In the genomic region with DNA sequence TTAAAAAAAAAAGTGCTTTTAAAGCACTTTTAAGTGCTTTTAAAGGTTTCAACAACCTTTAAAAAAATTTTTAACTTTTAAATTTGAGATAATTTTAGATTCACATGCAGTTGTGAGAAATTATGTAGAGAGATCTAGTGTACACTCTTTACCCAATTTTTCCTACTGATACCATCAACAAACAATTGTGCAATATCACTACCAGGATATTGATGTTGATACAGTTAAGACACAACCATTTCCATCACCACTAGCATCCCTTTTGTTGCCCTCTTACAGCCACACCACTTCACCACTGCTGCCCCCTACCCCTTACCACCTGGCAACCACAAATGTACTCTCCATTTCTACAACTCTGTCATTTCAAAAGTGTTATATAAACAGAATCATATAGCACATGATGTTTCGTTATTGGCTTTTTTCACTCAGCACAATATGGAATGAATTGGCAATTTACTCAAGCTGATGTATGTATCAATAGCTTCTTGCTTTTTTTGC, we compare ENCODE assay signal across 41 cellular contexts. TPM values are rescaled to one million over a fixed set of nuclear protein-coding genes. Genes with fewer than 3 reads are reported as not detected.
"Had no signal": no experiment of that assay in that cellular context is flagged by ENCODE, and none has a peak within 500 bp of the region (broad histone marks: within the 10 kb centered on the region; RNA-seq: fewer than 3 reads in every experiment).

No MANE protein-coding gene starts in this region.

- H3K36me3 Mint-ChIP-seq: activated CD4-positive, alpha-beta memory T cell treated with anti-CD3 and anti-CD28 coated beads for 36 hours; activated naive CD8-positive, alpha-beta T cell treated with anti-CD3 and anti-CD28 coated beads for 36 hours; brain; immature natural killer cell; memory B cell; naive thymus-derived CD4-positive, alpha-beta T cell; stimulated activated memory B cell treated with anti-CD40 and anti-IgM and Interleukin-4, amounts not matched to agents 10 μg/mL and 1 μg/mL and 100 μg/mL, for 72 hours had no signal

- H3K27ac Mint-ChIP-seq: activated CD4-positive, alpha-beta memory T cell treated with anti-CD3 and anti-CD28 coated beads for 36 hours; activated CD4-positive, alpha-beta T cell treated with anti-CD3 and anti-CD28 coated beads, Interleukin-2, amount 10 ng/mL, durations not matched to agents 24 days and 14 days; activated naive CD4-positive, alpha-beta T cell treated with anti-CD3 and anti-CD28 coated beads for 36 hours; activated naive CD8-positive, alpha-beta T cell treated with anti-CD3 and anti-CD28 coated beads for 36 hours; activated T-helper 1 cell treated with anti-CD3 and anti-CD28 coated beads, Interleukin-12 subunit alpha, Interleukin-12 subunit beta, Interleukin-2, Interleukin-4 antibody, amounts not matched to agents 30 ng/mL and 10 ng/mL and 1 ng/mL, durations not matched to agents 14 hours and 24 hours and 36 hours; brain; immature natural killer cell; memory B cell; naive thymus-derived CD4-positive, alpha-beta T cell; stimulated activated memory B cell treated with anti-CD40 and anti-IgM and Interleukin-4, amounts not matched to agents 10 μg/mL and 1 μg/mL and 100 μg/mL, for 72 hours; T-helper 1 cell treated with Interleukin-12 subunit alpha and Interleukin-12 subunit beta and Interleukin-4 antibody, amounts not matched to agents 30 μg/mL and 1 μg/mL, for 36 hours had no signal

- H3K9me3 Mint-ChIP-seq: activated CD4-positive, alpha-beta memory T cell treated with anti-CD3 and anti-CD28 coated beads for 36 hours; activated CD4-positive, alpha-beta T cell treated with anti-CD3 and anti-CD28 coated beads, Interleukin-2, amount 10 ng/mL, durations not matched to agents 24 days and 14 days; activated naive CD4-positive, alpha-beta T cell treated with anti-CD3 and anti-CD28 coated beads for 36 hours; activated naive CD8-positive, alpha-beta T cell treated with anti-CD3 and anti-CD28 coated beads for 36 hours; activated T-helper 1 cell treated with anti-CD3 and anti-CD28 coated beads, Interleukin-12 subunit alpha, Interleukin-12 subunit beta, Interleukin-2, Interleukin-4 antibody, amounts not matched to agents 30 ng/mL and 10 ng/mL and 1 ng/mL, durations not matched to agents 14 hours and 24 hours and 36 hours; brain; immature natural killer cell; memory B cell; naive thymus-derived CD4-positive, alpha-beta T cell; neural crest cell; stimulated activated memory B cell treated with anti-CD40 and anti-IgM and Interleukin-4, amounts not matched to agents 10 μg/mL and 1 μg/mL and 100 μg/mL, for 72 hours; T-helper 1 cell treated with Interleukin-12 subunit alpha and Interleukin-12 subunit beta and Interleukin-4 antibody, amounts not matched to agents 30 μg/mL and 1 μg/mL, for 36 hours had no signal

- H3K4me1 Mint-ChIP-seq: brain; memory B cell; neural crest cell; stimulated activated memory B cell treated with anti-CD40 and anti-IgM and Interleukin-4, amounts not matched to agents 10 μg/mL and 1 μg/mL and 100 μg/mL, for 72 hours had no signal

- H3K27ac ChIP-seq: adrenal gland, cardiac muscle cell, coronary artery, dorsolateral prefrontal cortex, gastroesophageal sphincter, pancreas, psoas muscle, sigmoid colon, suprapubic skin, tibial artery, WERI-Rb-1 had no signal

- DNase-seq: activated CD4-positive, alpha-beta memory T cell treated with anti-CD3 and anti-CD28 coated beads for 36 hours; activated CD4-positive, alpha-beta T cell treated with anti-CD3 and anti-CD28 coated beads, Interleukin-2, amount 10 ng/mL, durations not matched to agents 24 days and 14 days; activated CD4-positive, CD25-positive, alpha-beta regulatory T cell treated with anti-CD3 and anti-CD28 coated beads, Interleukin-2, amount 50 U/mL, for 72 hours; activated CD8-positive, alpha-beta memory T cell treated with anti-CD3 and anti-CD28 coated beads, Interleukin-2, amount 50 U/mL, for 4 hours; activated effector memory CD4-positive, alpha-beta T cell treated with anti-CD3 and anti-CD28 coated beads, Interleukin-2, amount 50 U/mL, for 16 hours; activated naive CD4-positive, alpha-beta T cell treated with anti-CD3 and anti-CD28 coated beads for 36 hours; activated naive CD8-positive, alpha-beta T cell treated with anti-CD3 and anti-CD28 coated beads for 36 hours; activated T-cell treated with anti-CD3 and anti-CD28 coated beads, Interleukin-2, amount 50 U/mL, for 1 hour; adrenal gland; aorta; dorsolateral prefrontal cortex; effector memory CD4-positive, alpha-beta T cell; head of caudate nucleus; hypothalamus; kidney; midbrain; naive thymus-derived CD4-positive, alpha-beta T cell; nucleus accumbens; pancreas; psoas muscle; sigmoid colon; small intestine; stimulated activated CD4-positive, alpha-beta T cell treated with anti-CD3 and anti-CD28 coated beads, Interleukin-4, amount 100 ng/mL, for 24 hours; T1000; tibial artery; WERI-Rb-1 had no signal

- H3K4me3 ChIP-seq: adrenal gland, cardiac muscle cell, coronary artery, dorsolateral prefrontal cortex, gastroesophageal sphincter, pancreas, psoas muscle, sigmoid colon, suprapubic skin, tibial artery had no signal

- ATAC-seq: gastroesophageal sphincter; naive thymus-derived CD4-positive, alpha-beta T cell; pancreas; psoas muscle; stimulated activated memory B cell treated with anti-CD40 and anti-IgM and Interleukin-4, amounts not matched to agents 10 μg/mL and 1 μg/mL and 100 μg/mL, for 72 hours had no signal

- H3K4me3 Mint-ChIP-seq: activated CD4-positive, alpha-beta memory T cell treated with anti-CD3 and anti-CD28 coated beads for 36 hours; activated CD4-positive, alpha-beta T cell treated with anti-CD3 and anti-CD28 coated beads, Interleukin-2, amount 10 ng/mL, durations not matched to agents 24 days and 14 days; activated naive CD4-positive, alpha-beta T cell treated with anti-CD3 and anti-CD28 coated beads for 36 hours; activated naive CD8-positive, alpha-beta T cell treated with anti-CD3 and anti-CD28 coated beads for 36 hours; activated T-helper 1 cell treated with anti-CD3 and anti-CD28 coated beads, Interleukin-12 subunit alpha, Interleukin-12 subunit beta, Interleukin-2, Interleukin-4 antibody, amounts not matched to agents 30 ng/mL and 10 ng/mL and 1 ng/mL, durations not matched to agents 14 hours and 24 hours and 36 hours; brain; memory B cell; naive thymus-derived CD4-positive, alpha-beta T cell; neural crest cell; stimulated activated memory B cell treated with anti-CD40 and anti-IgM and Interleukin-4, amounts not matched to agents 10 μg/mL and 1 μg/mL and 100 μg/mL, for 72 hours; T-helper 1 cell treated with Interleukin-12 subunit alpha and Interleukin-12 subunit beta and Interleukin-4 antibody, amounts not matched to agents 30 μg/mL and 1 μg/mL, for 36 hours had no signal

- H3K27me3 ChIP-seq: adrenal gland, cardiac muscle cell, dorsolateral prefrontal cortex, gastroesophageal sphincter, pancreas, sigmoid colon, suprapubic skin, tibial artery had no signal

- H3K4me1 ChIP-seq: adrenal gland, gastroesophageal sphincter, pancreas, psoas muscle, sigmoid colon, suprapubic skin, tibial artery had no signal

- H3K36me3 ChIP-seq: adrenal gland, cardiac muscle cell, gastroesophageal sphincter, pancreas, sigmoid colon, suprapubic skin, tibial artery, WERI-Rb-1 had no signal

- H3K9me3 ChIP-seq: adrenal gland, gastroesophageal sphincter, pancreas, psoas muscle, sigmoid colon, suprapubic skin, tibial artery had no signal

RNA-seq across cellular contexts. Expression of gene ROS1, which starts 33.8 kb away (rescaled TPM):
- total RNA-seq: activated CD4-positive, alpha-beta memory T cell treated with anti-CD3 and anti-CD28 coated beads for 36 hours; activated CD4-positive, alpha-beta T cell treated with anti-CD3 and anti-CD28 coated beads, Interleukin-2, amount 10 ng/mL, durations not matched to agents 24 days and 14 days; activated CD8-positive, alpha-beta memory T cell treated with anti-CD3 and anti-CD28 coated beads for 36 hours; activated naive CD4-positive, alpha-beta T cell treated with anti-CD3 and anti-CD28 coated beads for 36 hours; activated naive CD8-positive, alpha-beta T cell treated with anti-CD3 and anti-CD28 coated beads for 36 hours; activated T-helper 1 cell treated with anti-CD3 and anti-CD28 coated beads, Interleukin-12 subunit alpha, Interleukin-12 subunit beta, Interleukin-2, Interleukin-4 antibody, amounts not matched to agents 30 ng/mL and 10 ng/mL and 1 ng/mL, durations not matched to agents 14 hours and 24 hours and 36 hours; cardiac muscle cell; cerebellum; endothelial cell of umbilical vein; naive thymus-derived CD4-positive, alpha-beta T cell; neural crest cell; sigmoid colon had no signal
- polyA plus RNA-seq: adrenal gland; aorta; cardiac muscle cell; endothelial cell of umbilical vein; esophagus; immature natural killer cell; naive thymus-derived CD4-positive, alpha-beta T cell had no signal
